Comparison of ENCODE assay signal across 7 cellular contexts in genomic region chr1:116372186-116372585, GRCh38.
DNase-seq lines count a peak whose midpoint lies in the region; ATAC-seq lines count a peak whose summit lies in the region.

No MANE protein-coding gene starts in this region.

- H3K9me3 Mint-ChIP-seq in activated naive CD8-positive, alpha-beta T cell treated with anti-CD3 and anti-CD28 coated beads, Interleukin-2, amount 50 U/mL, for 24 hours: no peaks in the 10 kb centered on the region
- no peaks in the 10 kb centered on the region for H3K9me3 Mint-ChIP-seq in stimulated activated effector memory CD8-positive, alpha-beta T cell treated with anti-CD3 and anti-CD28 coated beads, Interleukin-12 subunit alpha, Interleukin-12 subunit beta, amount 100 ng/mL, for 72 hours

- H3K27me3 ChIP-seq in HUES6 (ENCODE audit: control insufficient read depth, insufficient read depth, low read length): peaks cover 14% of the 10 kb centered on the region

- peak overlapping the region; percentile 68 for H3K9ac ChIP-seq in HUES6 (ENCODE audit: low read length)

- no peak for DNase-seq in activated naive CD8-positive, alpha-beta T cell treated with anti-CD3 and anti-CD28 coated beads, Interleukin-2, amount 50 U/mL, for 24 hours
- DNase-seq in stimulated activated effector memory CD8-positive, alpha-beta T cell treated with anti-CD3 and anti-CD28 coated beads, Interleukin-12 subunit alpha, Interleukin-12 subunit beta, amount 100 ng/mL, for 72 hours (ENCODE audit: low spot score in 2 of 2): no peak
- DNase-seq in NCI-H524 (lab: John Stamatoyannopoulos, UW): no peak

- ATAC-seq in activated naive CD8-positive, alpha-beta T cell treated with anti-CD3 and anti-CD28 coated beads, Interleukin-2, amount 50 U/mL, for 24 hours: no peak
- no peak for ATAC-seq in stimulated activated effector memory CD8-positive, alpha-beta T cell treated with anti-CD3 and anti-CD28 coated beads, Interleukin-12 subunit alpha, Interleukin-12 subunit beta, amount 100 ng/mL, for 72 hours
- ATAC-seq in GM19351 (IDR thresholded peaks at IDR 0.05; ENCODE audit: unreplicated experiment) (no peak), GM18520 (IDR thresholded peaks at IDR 0.05; ENCODE audit: unreplicated experiment) (no peak)

- peak overlapping the region; percentile 96 for H3K4me3 ChIP-seq in HUES6 (ENCODE audit: low read depth, low read length)
- peak overlapping the region; percentile 76 for H3K4me3 ChIP-seq in iPS-18c (ENCODE audit: insufficient read depth, low read depth, low read length)

- H3K4me3 Mint-ChIP-seq in activated naive CD8-positive, alpha-beta T cell treated with anti-CD3 and anti-CD28 coated beads, Interleukin-2, amount 50 U/mL, for 24 hours: peak overlapping the region; percentile 97
- H3K4me3 Mint-ChIP-seq in stimulated activated effector memory CD8-positive, alpha-beta T cell treated with anti-CD3 and anti-CD28 coated beads, Interleukin-12 subunit alpha, Interleukin-12 subunit beta, amount 100 ng/mL, for 72 hours: peak overlapping the region; percentile 93

- H3K27me3 Mint-ChIP-seq in activated naive CD8-positive, alpha-beta T cell treated with anti-CD3 and anti-CD28 coated beads, Interleukin-2, amount 50 U/mL, for 24 hours: peaks cover 4% of the 10 kb centered on the region

- H3K4me1 Mint-ChIP-seq in activated naive CD8-positive, alpha-beta T cell treated with anti-CD3 and anti-CD28 coated beads, Interleukin-2, amount 50 U/mL, for 24 hours: peaks cover 30% of the 10 kb centered on the region
- peaks cover 39% of the 10 kb centered on the region for H3K4me1 Mint-ChIP-seq in stimulated activated effector memory CD8-positive, alpha-beta T cell treated with anti-CD3 and anti-CD28 coated beads, Interleukin-12 subunit alpha, Interleukin-12 subunit beta, amount 100 ng/mL, for 72 hours

- no peak overlapping the region for H3K27ac Mint-ChIP-seq in activated naive CD8-positive, alpha-beta T cell treated with anti-CD3 and anti-CD28 coated beads, Interleukin-2, amount 50 U/mL, for 24 hours
- H3K27ac Mint-ChIP-seq in stimulated activated effector memory CD8-positive, alpha-beta T cell treated with anti-CD3 and anti-CD28 coated beads, Interleukin-12 subunit alpha, Interleukin-12 subunit beta, amount 100 ng/mL, for 72 hours: peak overlapping the region; percentile 91

- H3K9me3 ChIP-seq in HUES6 (ENCODE audit: control insufficient read depth, insufficient read depth, low read depth, low read length): no peaks in the 10 kb centered on the region
- H3K9me3 ChIP-seq in iPS-18c (ENCODE audit: control insufficient read depth, insufficient read depth, low read length): no peaks in the 10 kb centered on the region

- H3K27ac ChIP-seq in HUES6 (ENCODE audit: low read depth, low read length): no peak overlapping the region

- peaks cover 15% of the 10 kb centered on the region for H3K36me3 Mint-ChIP-seq in activated naive CD8-positive, alpha-beta T cell treated with anti-CD3 and anti-CD28 coated beads, Interleukin-2, amount 50 U/mL, for 24 hours (ENCODE audit: low read depth)
- peaks cover 33% of the 10 kb centered on the region for H3K36me3 Mint-ChIP-seq in stimulated activated effector memory CD8-positive, alpha-beta T cell treated with anti-CD3 and anti-CD28 coated beads, Interleukin-12 subunit alpha, Interleukin-12 subunit beta, amount 100 ng/mL, for 72 hours

- H3K4me1 ChIP-seq in HUES6 (ENCODE audit: control insufficient read depth, insufficient read depth, low read length): peaks cover 33% of the 10 kb centered on the region

- no peaks in the 10 kb centered on the region for H3K36me3 ChIP-seq in HUES6 (ENCODE audit: control insufficient read depth, insufficient read depth, low read length)
